11 cellular contexts compared by ENCODE assay signal in the genomic region with DNA sequence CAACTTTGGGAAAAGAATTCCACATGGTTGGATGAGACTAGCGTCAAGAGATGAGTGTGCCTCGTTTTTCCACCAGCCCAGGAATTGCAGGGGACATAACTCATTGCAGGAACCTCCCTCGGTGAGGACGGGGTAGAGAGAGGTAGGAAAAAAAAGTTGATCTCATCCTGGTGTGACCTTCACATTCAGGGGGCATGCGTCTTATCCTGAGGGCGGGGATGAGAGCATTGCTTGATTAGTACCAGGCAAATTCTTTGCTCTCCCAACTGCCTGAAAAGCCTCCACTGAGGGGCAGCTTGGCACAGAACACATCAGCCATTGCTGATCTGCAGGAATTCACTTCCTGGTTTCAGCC. TPM values are rescaled to one million over a fixed set of nuclear protein-coding genes. Genes with fewer than 3 reads are reported as not detected.
DNase-seq lines count a peak whose midpoint lies in the region; ATAC-seq and TF ChIP-seq lines count a peak whose summit lies in the region.
"Had no signal": no experiment of that assay in that cellular context is flagged by ENCODE, and none has a peak within 500 bp of the region (broad histone marks: within the 10 kb centered on the region; RNA-seq: fewer than 3 reads in every experiment).

No MANE protein-coding gene starts in this region.

- no peak for TF ChIP-seq EP300 in sigmoid colon (IDR thresholded peaks at IDR 0.05)

- no peak for TF ChIP-seq CTCF in Loucy (conservative IDR thresholded peaks at IDR 0.05; ENCODE audit: low read length)
- TF ChIP-seq CTCF in sigmoid colon (IDR thresholded peaks at IDR 0.05): no peak

- no peak overlapping the region for H3K4me3 ChIP-seq in CD8-positive, alpha-beta memory T cell (ENCODE audit: low read length)
- H3K4me3 ChIP-seq in Loucy (ENCODE audit: low read length, poor library complexity, severe bottlenecking) (no peak overlapping the region), neuronal stem cell (ENCODE audit: low read length in 2 of 2) (no peak overlapping the region), sigmoid colon (no peak overlapping the region)
- H3K4me3 ChIP-seq: GM12878, stomach had no signal

- no peaks in the 10 kb centered on the region for H3K9me3 ChIP-seq in CD8-positive, alpha-beta memory T cell (ENCODE audit: low read length)
- H3K9me3 ChIP-seq in Loucy (ENCODE audit: insufficient read depth, low read depth, low read length): no peaks in the 10 kb centered on the region
- no peaks in the 10 kb centered on the region for H3K9me3 ChIP-seq in neuronal stem cell (replicated peaks in 1 of 2; ENCODE audit: control insufficient read depth in 2 of 2, insufficient read depth in 1 of 2, low read depth in 1 of 2, low read length in 2 of 2)
- H3K9me3 ChIP-seq in sigmoid colon: no peaks in the 10 kb centered on the region
- H3K9me3 ChIP-seq: stomach had no signal

- no peak overlapping the region for H2BK120ac ChIP-seq in neuronal stem cell (ENCODE audit: low read depth, low read length)

- intact Hi-C loops in sigmoid colon (cut with DNase I): loop anchor here (5.0 kb wide), 2 partner anchors 115 to 275 kb away; partner anchors contain the start of gene DSN1

- H3K4me2 ChIP-seq in Loucy (ENCODE audit: low read depth, low read length, poor library complexity, severe bottlenecking): no peak overlapping the region
- peak overlapping the region; percentile 28 for H3K4me2 ChIP-seq in neuronal stem cell (ENCODE audit: insufficient read depth, low read length, poor library complexity, severe bottlenecking)

- peak overlapping the region; percentile 39; the same call in 1 of the 2 replicates for H2AFZ ChIP-seq in Loucy (ENCODE audit: low read length)
- peak overlapping the region; percentile 86 for H2AFZ ChIP-seq in neuronal stem cell (ENCODE audit: low read length)

- peaks cover 7 to 36% (median 20%) of the 10 kb centered on the region in 3 donors for H3K36me3 Mint-ChIP-seq in CD8-positive, alpha-beta memory T cell

- CTCF ChIA-PET in CD8-positive, alpha-beta memory T cell (lab: Charles Lee): interaction anchor here (0.7 to 1.5 kb wide), 3 partner anchors 10 to 257 kb away, joined by 3 to 6 read pairs (median 4); no protein-coding TSS in a partner anchor

- H3K4me1 Mint-ChIP-seq in CD8-positive, alpha-beta memory T cell: peaks cover 12 to 14% (median 13%) of the 10 kb centered on the region in 3 donors

- no peaks in the 10 kb centered on the region for H3K79me2 ChIP-seq in Loucy (ENCODE audit: insufficient read depth, low read length)

- peak overlapping the region in 5 of 8 donors; percentile 38 to 91 (median 83) for H3K27ac Mint-ChIP-seq in CD8-positive, alpha-beta memory T cell

- no peaks in the 10 kb centered on the region for H3K27me3 Mint-ChIP-seq in CD8-positive, alpha-beta memory T cell

- H3K23ac ChIP-seq in neuronal stem cell (ENCODE audit: low read depth, low read length, poor library complexity): no peak overlapping the region

- ATAC-seq in HG02642 (IDR thresholded peaks at IDR 0.05; ENCODE audit: poor library complexity, unreplicated experiment) (no peak), GM18861 (IDR thresholded peaks at IDR 0.05; ENCODE audit: unreplicated experiment) (no peak)

- no peak overlapping the region for H3K4ac ChIP-seq in neuronal stem cell (ENCODE audit: low read length)

- in situ Hi-C loops in KBM-7 (cut with MboI; ENCODE audit: low pct_unique_long_range_greater_than_20kb, low sequenced_read_pairs): no loop called here

- no peak overlapping the region for H3K27ac ChIP-seq in CD8-positive, alpha-beta memory T cell (ENCODE audit: low read depth, low read length)
- H3K27ac ChIP-seq in neuronal stem cell (replicated peaks; ENCODE audit: low read length): no peak overlapping the region
- peak overlapping the region in 2 of 4 donors; percentile 0 to 33 for H3K27ac ChIP-seq in sigmoid colon

- no peak for DNase-seq in CD8-positive, alpha-beta memory T cell
- DNase-seq in fibroblast of gingiva (ENCODE audit: low read depth) (peak; percentile 7), neuronal stem cell (ENCODE audit: low spot score) (no peak), KBM-7 (no peak), sigmoid colon (no peak)

- H3K79me1 ChIP-seq in neuronal stem cell (ENCODE audit: low read depth, low read length): no peaks in the 10 kb centered on the region

- H3K4me1 ChIP-seq in CD8-positive, alpha-beta memory T cell (ENCODE audit: insufficient read depth, low read length): peaks cover 7% of the 10 kb centered on the region
- H3K4me1 ChIP-seq in Loucy (ENCODE audit: insufficient read depth, low read length, poor library complexity, severe bottlenecking) (peaks cover 3% of the 10 kb centered on the region), neuronal stem cell (ENCODE audit: control insufficient read depth in 2 of 2, insufficient read depth in 1 of 2, low read depth in 1 of 2, low read length in 2 of 2) (peaks cover 0 to 7% of the 10 kb centered on the region in 2 donors), sigmoid colon (peaks cover 0 to 12% (median 7%) of the 10 kb centered on the region in 4 donors)

- H4K20me1 ChIP-seq in Loucy (ENCODE audit: insufficient read depth, low read length, poor library complexity, severe bottlenecking): no peaks in the 10 kb centered on the region

- no peaks in the 10 kb centered on the region for H3K27me3 ChIP-seq in CD8-positive, alpha-beta memory T cell (ENCODE audit: insufficient read depth, low read length, poor library complexity, severe bottlenecking)
- H3K27me3 ChIP-seq in Loucy (ENCODE audit: insufficient read depth, low read length, poor library complexity, severe bottlenecking) (no peaks in the 10 kb centered on the region), neuronal stem cell (ENCODE audit: control insufficient read depth in 3 of 3, insufficient read depth in 3 of 3, low read depth in 1 of 3, low read length in 3 of 3) (peaks cover 0 to 2% (median 0%) of the 10 kb centered on the region in 3 experiments), sigmoid colon (no peaks in the 10 kb centered on the region)
- H3K27me3 ChIP-seq: stomach had no signal

- no peaks in the 10 kb centered on the region for H3K9me3 Mint-ChIP-seq in CD8-positive, alpha-beta memory T cell

- H3K9me2 ChIP-seq in Loucy (replicated peaks; ENCODE audit: low read depth, low read length): no peaks in the 10 kb centered on the region

- POLR2A ChIA-PET in CD8-positive, alpha-beta memory T cell (lab: Charles Lee): interaction anchor here (1.1 kb wide), 1 partner anchor 338 kb away, joined by 3 read pairs; no protein-coding TSS in a partner anchor

- H2AK5ac ChIP-seq in neuronal stem cell (ENCODE audit: low read depth, low read length): no peak overlapping the region

- H2BK15ac ChIP-seq in neuronal stem cell (ENCODE audit: low read length): no peak overlapping the region

- no peak overlapping the region for H3K4me3 Mint-ChIP-seq in CD8-positive, alpha-beta memory T cell

- H3K14ac ChIP-seq in neuronal stem cell (ENCODE audit: low read length): no peak overlapping the region

- H4K8ac ChIP-seq in neuronal stem cell (ENCODE audit: low read depth, low read length): peak overlapping the region; percentile 66

- WGBS in neuronal stem cell (ENCODE audit: extremely low coverage in 2 of 2, insufficient read length in 2 of 2, insufficient replicate concordance in 1 of 2), 2 donors: no CpG with 5 or more reads among the region's 6 CpGs
- WGBS in sigmoid colon, 2 donors: 62 to 69% methylated on average over 6 of the region's 6 CpGs

- no peak overlapping the region for H3K18ac ChIP-seq in neuronal stem cell (ENCODE audit: low read length)

- H2BK5ac ChIP-seq in neuronal stem cell (ENCODE audit: low read length): no peak overlapping the region

- TF ChIP-seq POLR2A in sigmoid colon (IDR thresholded peaks at IDR 0.05): no peak

- H4K91ac ChIP-seq in neuronal stem cell (ENCODE audit: low read depth, low read length, poor library complexity): no peak overlapping the region

- peaks cover 23% of the 10 kb centered on the region for H3K36me3 ChIP-seq in CD8-positive, alpha-beta memory T cell (ENCODE audit: insufficient read depth, low read length)
- no peaks in the 10 kb centered on the region for H3K36me3 ChIP-seq in Loucy (ENCODE audit: insufficient read depth, low read length)
- no peaks in the 10 kb centered on the region for H3K36me3 ChIP-seq in neuronal stem cell (replicated peaks in 1 of 2; ENCODE audit: control insufficient read depth in 2 of 2, insufficient read depth in 2 of 2, low read length in 2 of 2)
- peaks cover 0 to 29% (median 7%) of the 10 kb centered on the region in 4 donors for H3K36me3 ChIP-seq in sigmoid colon

- H3F3A ChIP-seq in Loucy (ENCODE audit: low read depth): no peaks in the 10 kb centered on the region

- no peak overlapping the region for H3K9ac ChIP-seq in Loucy (ENCODE audit: low read depth, low read length, poor library complexity, severe bottlenecking)
- no peak overlapping the region for H3K9ac ChIP-seq in neuronal stem cell (ENCODE audit: low read depth, low read length, poor library complexity)

- H2BK12ac ChIP-seq in neuronal stem cell (ENCODE audit: low read length): no peak overlapping the region

RNA-seq across cellular contexts. Expression of gene TLDC2, which starts 11.8 kb away (rescaled TPM):
- not detected for total RNA-seq in CD8-positive, alpha-beta memory T cell
- polyA plus RNA-seq in CD8-positive, alpha-beta memory T cell: 0.29 TPM
- polyA plus RNA-seq in neuronal stem cell (2013, experiment 1 of 2): 0.99 TPM
- 1.00 TPM for polyA plus RNA-seq in neuronal stem cell (2013, experiment 2 of 2)
- total RNA-seq in sigmoid colon: under 1 TPM in 1 of 4 donors, not detected in 3; 0.36 TPM
- polyA plus RNA-seq in sigmoid colon: 10 to 100 TPM; 14.6 to 25.8 (median 24.3) TPM
- total RNA-seq: cardiac septum had no signal
